1 cellular context compared by ENCODE assay signal in genomic region chr9:35574578-35575104, GRCh38.
TF ChIP-seq lines count a peak whose summit lies in the region.

No MANE protein-coding gene starts in this region.

TF ChIP-seq in A549, 52 proteins besides CTCF, POLR2A, EP300 and RAD21 (continued from another document):
- TF ChIP-seq NR3C1 (IDR thresholded peaks at IDR 0.05), result no peak
- no peak for TF ChIP-seq SREBF2 (IDR thresholded peaks at IDR 0.05)
TF ChIP-seq in A549: peak in this region for 0.
